In genomic region chr13:22162889-22163288, GRCh38 we compare ENCODE assay signal across 11 cellular contexts.
DNase-seq lines count a peak whose midpoint lies in the region; ATAC-seq and TF ChIP-seq lines count a peak whose summit lies in the region.
"Had no signal": no experiment of that assay in that cellular context is flagged by ENCODE, and none has a peak within 500 bp of the region (broad histone marks: within the 10 kb centered on the region; RNA-seq: fewer than 3 reads in every experiment).

No MANE protein-coding gene starts in this region.

- no peak for TF ChIP-seq CTCF in left lung (IDR thresholded peaks at IDR 0.05)
- TF ChIP-seq CTCF in endothelial cell (IDR thresholded peaks at IDR 0.05; ENCODE audit: unreplicated experiment), result no peak

- POLR2A ChIA-PET in activated CD4-positive, alpha-beta memory T cell treated with anti-CD3 and anti-CD28 coated beads for 36 hours (lab: Charles Lee), result no interaction called here

- CTCF ChIA-PET in activated CD4-positive, alpha-beta memory T cell treated with anti-CD3 and anti-CD28 coated beads for 36 hours (lab: Charles Lee), result no interaction called here

- peaks cover 40% of the 10 kb centered on the region for H3K4me1 Mint-ChIP-seq in activated T-cell treated with anti-CD3 and anti-CD28 coated beads, Interleukin-2, amount 50 U/mL, for 72 hours (ENCODE audit: low read depth)
- peaks cover 39% of the 10 kb centered on the region for H3K4me1 Mint-ChIP-seq in activated CD4-positive, alpha-beta memory T cell treated with anti-CD3 and anti-CD28 coated beads for 36 hours (ENCODE audit: low read depth)
- H3K4me1 Mint-ChIP-seq in stimulated activated naive B cell treated with anti-CD40 and anti-IgM and Interleukin-4, amounts not matched to agents 10 μg/mL and 1 μg/mL and 100 μg/mL, for 72 hours, result peaks cover 15 to 30% of the 10 kb centered on the region in 2 donors
- peaks cover 6% of the 10 kb centered on the region for H3K4me1 Mint-ChIP-seq in endothelial cell (ENCODE audit: unreplicated experiment)
- H3K4me1 Mint-ChIP-seq: nephron had no signal

- H3K9me3 Mint-ChIP-seq in activated T-cell treated with anti-CD3 and anti-CD28 coated beads, Interleukin-2, amount 50 U/mL, for 72 hours, result peaks cover 2 to 3% of the 10 kb centered on the region in 2 donors
- H3K9me3 Mint-ChIP-seq in activated CD4-positive, alpha-beta memory T cell treated with anti-CD3 and anti-CD28 coated beads for 36 hours, result no peaks in the 10 kb centered on the region
- H3K9me3 Mint-ChIP-seq in stimulated activated naive B cell treated with anti-CD40 and anti-IgM and Interleukin-4, amounts not matched to agents 10 μg/mL and 1 μg/mL and 100 μg/mL, for 72 hours, result no peaks in the 10 kb centered on the region
- no peaks in the 10 kb centered on the region for H3K9me3 Mint-ChIP-seq in endothelial cell (ENCODE audit: unreplicated experiment)

- intact Hi-C loops in activated CD4-positive, alpha-beta memory T cell treated with anti-CD3 and anti-CD28 coated beads for 36 hours (cut with micrococcal nuclease), result loop anchor here (1.0 to 5.0 kb wide), 5 partner anchors 37 to 491 kb away; partner anchors contain the start of gene FGF9
- intact Hi-C loops in left lung (cut with DNase I), result no loop called here

- H3K27ac Mint-ChIP-seq in activated T-cell treated with anti-CD3 and anti-CD28 coated beads, Interleukin-2, amount 50 U/mL, for 72 hours, result peak overlapping the region; percentile 87
- H3K27ac Mint-ChIP-seq in activated CD4-positive, alpha-beta memory T cell treated with anti-CD3 and anti-CD28 coated beads for 36 hours, result no peak overlapping the region
- H3K27ac Mint-ChIP-seq in stimulated activated naive B cell treated with anti-CD40 and anti-IgM and Interleukin-4, amounts not matched to agents 10 μg/mL and 1 μg/mL and 100 μg/mL, for 72 hours, result no peak overlapping the region
- H3K27ac Mint-ChIP-seq in endothelial cell (ENCODE audit: unreplicated experiment), result no peak overlapping the region
- H3K27ac Mint-ChIP-seq: nephron had no signal

- no peaks in the 10 kb centered on the region for H3K9me3 ChIP-seq in left lung

- no peaks in the 10 kb centered on the region for H3K27me3 ChIP-seq in left lung
- H3K27me3 ChIP-seq: spleen had no signal

- H3K4me1 ChIP-seq in left lung, result no peaks in the 10 kb centered on the region

- H3K36me3 Mint-ChIP-seq in activated T-cell treated with anti-CD3 and anti-CD28 coated beads, Interleukin-2, amount 50 U/mL, for 72 hours (ENCODE audit: insufficient read depth in 2 of 2), result peaks cover 4% of the 10 kb centered on the region in 2 donors
- no peaks in the 10 kb centered on the region for H3K36me3 Mint-ChIP-seq in activated CD4-positive, alpha-beta memory T cell treated with anti-CD3 and anti-CD28 coated beads for 36 hours
- peaks cover 0 to 3% of the 10 kb centered on the region in 2 donors for H3K36me3 Mint-ChIP-seq in stimulated activated naive B cell treated with anti-CD40 and anti-IgM and Interleukin-4, amounts not matched to agents 10 μg/mL and 1 μg/mL and 100 μg/mL, for 72 hours
- H3K36me3 Mint-ChIP-seq in endothelial cell (ENCODE audit: low read depth, unreplicated experiment), result no peaks in the 10 kb centered on the region

- no peak overlapping the region for H3K4me3 ChIP-seq in left lung
- H3K4me3 ChIP-seq: spleen had no signal

- H3K36me3 ChIP-seq in left lung, result no peaks in the 10 kb centered on the region
- H3K36me3 ChIP-seq: spleen had no signal

- peak; percentile 36 to 75 for ATAC-seq in activated T-cell treated with anti-CD3 and anti-CD28 coated beads, Interleukin-2, amount 50 U/mL, for 72 hours (replicated peaks in 1 of 2)
- peak; percentile 55 for ATAC-seq in HG02981 (IDR thresholded peaks at IDR 0.05; ENCODE audit: unreplicated experiment)
- ATAC-seq in stimulated activated naive B cell treated with anti-CD40 and anti-IgM and Interleukin-4, amounts not matched to agents 10 μg/mL and 1 μg/mL and 100 μg/mL, for 72 hours (replicated peaks), result no peak
- no peak for ATAC-seq in left lung

- peak overlapping the region in 1 of 2 donors; percentile 78 for H3K4me3 Mint-ChIP-seq in activated T-cell treated with anti-CD3 and anti-CD28 coated beads, Interleukin-2, amount 50 U/mL, for 72 hours
- peak overlapping the region; percentile 39 for H3K4me3 Mint-ChIP-seq in activated CD4-positive, alpha-beta memory T cell treated with anti-CD3 and anti-CD28 coated beads for 36 hours
- H3K4me3 Mint-ChIP-seq in stimulated activated naive B cell treated with anti-CD40 and anti-IgM and Interleukin-4, amounts not matched to agents 10 μg/mL and 1 μg/mL and 100 μg/mL, for 72 hours, result peak overlapping the region; percentile 42 to 61
- no peak overlapping the region for H3K4me3 Mint-ChIP-seq in endothelial cell (ENCODE audit: unreplicated experiment)
- H3K4me3 Mint-ChIP-seq: nephron had no signal

- DNase-seq in activated T-cell treated with anti-CD3 and anti-CD28 coated beads, Interleukin-2, amount 50 U/mL, for 72 hours, result no peak
- no peak for DNase-seq in activated T-cell treated with anti-CD3 and anti-CD28 coated beads, Interleukin-2, amount 50 U/mL, for 48 hours
- DNase-seq in activated CD4-positive, alpha-beta memory T cell treated with anti-CD3 and anti-CD28 coated beads for 36 hours, result no peak
- DNase-seq in stimulated activated naive B cell treated with anti-CD40 and anti-IgM and Interleukin-4, amounts not matched to agents 10 μg/mL and 1 μg/mL and 100 μg/mL, for 72 hours, result no peak
- DNase-seq in left lung (no peak), endothelial cell (ENCODE audit: low spot score) (no peak), SIG-M5 (lab: John Stamatoyannopoulos, UW) (no peak)
- DNase-seq: NCI-H1694, spleen had no signal

- no peaks in the 10 kb centered on the region for H3K27me3 Mint-ChIP-seq in activated T-cell treated with anti-CD3 and anti-CD28 coated beads, Interleukin-2, amount 50 U/mL, for 72 hours (ENCODE audit: low read depth)
- no peaks in the 10 kb centered on the region for H3K27me3 Mint-ChIP-seq in activated CD4-positive, alpha-beta memory T cell treated with anti-CD3 and anti-CD28 coated beads for 36 hours
- peaks cover 0 to 7% of the 10 kb centered on the region in 2 donors for H3K27me3 Mint-ChIP-seq in stimulated activated naive B cell treated with anti-CD40 and anti-IgM and Interleukin-4, amounts not matched to agents 10 μg/mL and 1 μg/mL and 100 μg/mL, for 72 hours
- no peaks in the 10 kb centered on the region for H3K27me3 Mint-ChIP-seq in endothelial cell (ENCODE audit: unreplicated experiment)

- H3K27ac ChIP-seq in left lung, result no peak overlapping the region

Comparison
In these comparisons a context has a peak if more than half of its experiments do, and no peak if none do; other contexts are left out.
1. ATAC-seq: peak in activated T-cell treated with anti-CD3 and anti-CD28 coated beads, Interleukin-2, amount 50 U/mL, for 72 hours (2 of 2) and HG02981 (single experiment); none in stimulated activated naive B cell treated with anti-CD40 and anti-IgM and Interleukin-4, amounts not matched to agents 10 μg/mL and 1 μg/mL and 100 μg/mL, for 72 hours (0 of 2) and left lung (single experiment).